13 cellular contexts compared by ENCODE assay signal in genomic region chr2:56474412-56475158, GRCh38.
DNase-seq lines count a peak whose midpoint lies in the region; ATAC-seq and TF ChIP-seq lines count a peak whose summit lies in the region.
"Had no signal": no experiment of that assay in that cellular context is flagged by ENCODE, and none has a peak within 500 bp of the region (broad histone marks: within the 10 kb centered on the region; RNA-seq: fewer than 3 reads in every experiment).

No MANE protein-coding gene starts in this region.

- peaks cover 0 to 4% (median 0%) of the 10 kb centered on the region in 11 donors for H3K9me3 ChIP-seq in heart right ventricle
- H3K9me3 ChIP-seq: BLaER1 treated with 17β-estradiol and CSF1 and Interleukin-3, amounts not matched to agents 10 nM and 100 nM; esophagus squamous epithelium; pancreas had no signal

- H3K27ac Mint-ChIP-seq in activated CD4-positive, alpha-beta T cell treated with anti-CD3 and anti-CD28 coated beads, Interleukin-2, amount 10 ng/mL, durations not matched to agents 7 days and 5 days, result no peak overlapping the region

- POLR2A ChIA-PET in AG04449 (lab: Yijun Ruan, JAX), result no interaction called here
- POLR2A ChIA-PET in activated CD4-positive, alpha-beta T cell treated with anti-CD3 and anti-CD28 coated beads, Interleukin-2, amount 10 ng/mL, durations not matched to agents 7 days and 5 days (lab: Charles Lee), result no interaction called here

- CTCF ChIA-PET in AG04449 (lab: Yijun Ruan, JAX), result interaction anchor here (0.5 to 1.1 kb wide), 3 partner anchors 12 to 703 kb away, joined by 3 read pairs; partner anchors contain the start of gene CCDC85A
- CTCF ChIA-PET in activated CD4-positive, alpha-beta T cell treated with anti-CD3 and anti-CD28 coated beads, Interleukin-2, amount 10 ng/mL, durations not matched to agents 7 days and 5 days (lab: Charles Lee), result interaction anchor here (1.1 kb wide), 1 partner anchor 24 kb away, joined by 3 read pairs; no protein-coding TSS in a partner anchor

- intact Hi-C loops in heart right ventricle (cut with DNase I), result no loop called here

- peaks cover 0 to 15% (median 0%) of the 10 kb centered on the region in 9 donors for H3K4me1 ChIP-seq in heart right ventricle
- H3K4me1 ChIP-seq: BLaER1 treated with 17β-estradiol and CSF1 and Interleukin-3, amounts not matched to agents 10 nM and 100 nM; esophagus squamous epithelium; pancreas had no signal

- TF ChIP-seq EP300 in Ishikawa (IDR thresholded peaks at IDR 0.05; ENCODE audit: borderline replicate concordance), result no peak

- H3K4me1 Mint-ChIP-seq in activated CD4-positive, alpha-beta T cell treated with anti-CD3 and anti-CD28 coated beads, Interleukin-2, amount 10 ng/mL, durations not matched to agents 7 days and 5 days, result no peaks in the 10 kb centered on the region

- WGBS in heart right ventricle, 2 donors, result 16 to 19% methylated on average over 4 of the region's 4 CpGs

- TF ChIP-seq RAD21 in Ishikawa (IDR thresholded peaks at IDR 0.05; ENCODE audit: low read depth), result no peak

- no peaks in the 10 kb centered on the region for H3K27me3 ChIP-seq in heart right ventricle
- H3K27me3 ChIP-seq: BLaER1 treated with 17β-estradiol and CSF1 and Interleukin-3, amounts not matched to agents 10 nM and 100 nM; esophagus squamous epithelium; pancreas had no signal

- H3K27me3 Mint-ChIP-seq in activated CD4-positive, alpha-beta T cell treated with anti-CD3 and anti-CD28 coated beads, Interleukin-2, amount 10 ng/mL, durations not matched to agents 7 days and 5 days, result no peaks in the 10 kb centered on the region

- H3K36me3 ChIP-seq in heart right ventricle, result no peaks in the 10 kb centered on the region
- H3K36me3 ChIP-seq: BLaER1 treated with 17β-estradiol and CSF1 and Interleukin-3, amounts not matched to agents 10 nM and 100 nM; esophagus squamous epithelium; pancreas had no signal

- no peak overlapping the region for H3K4me3 Mint-ChIP-seq in activated CD4-positive, alpha-beta T cell treated with anti-CD3 and anti-CD28 coated beads, Interleukin-2, amount 10 ng/mL, durations not matched to agents 7 days and 5 days

- H3K27ac ChIP-seq in heart right ventricle, result no peak overlapping the region
- H3K27ac ChIP-seq: BLaER1 treated with 17β-estradiol and CSF1 and Interleukin-3, amounts not matched to agents 10 nM and 100 nM; esophagus squamous epithelium; pancreas had no signal

- no peak for TF ChIP-seq CTCF in AG04449 (IDR thresholded peaks at IDR 0.05; ENCODE audit: insufficient read depth, low read length, missing control alignments)
- TF ChIP-seq CTCF in heart right ventricle (IDR thresholded peaks at IDR 0.05), result no peak

- H3K9me3 Mint-ChIP-seq in activated CD4-positive, alpha-beta T cell treated with anti-CD3 and anti-CD28 coated beads, Interleukin-2, amount 10 ng/mL, durations not matched to agents 7 days and 5 days, result no peaks in the 10 kb centered on the region

- no peaks in the 10 kb centered on the region for H3K36me3 Mint-ChIP-seq in activated CD4-positive, alpha-beta T cell treated with anti-CD3 and anti-CD28 coated beads, Interleukin-2, amount 10 ng/mL, durations not matched to agents 7 days and 5 days (ENCODE audit: low read depth)

- ATAC-seq in heart right ventricle, result peak; percentile 76 to 97 (median 88)

- peak; percentile 34 for DNase-seq in AG04449 (ENCODE audit: low read depth, low spot score)
- DNase-seq in NCI-H748 treated with DMSO at 0.1 percent for 48 hours (lab: John Stamatoyannopoulos, UW), result peak; percentile 47
- peak in 1 of 2 donors; percentile 34 for DNase-seq in heart right ventricle
- no peak for DNase-seq in activated CD4-positive, alpha-beta T cell treated with anti-CD3 and anti-CD28 coated beads, Interleukin-2, amount 10 ng/mL, durations not matched to agents 7 days and 5 days
- DNase-seq in SIG-M5 (lab: John Stamatoyannopoulos, UW), result no peak
- DNase-seq in mesenteric fat pad (ENCODE audit: low spot score), result no peak
- no peak for DNase-seq in 8988T
- DNase-seq: activated naive CD4-positive, alpha-beta T cell; esophagus squamous epithelium; Kasumi-1; pancreas had no signal

- H3K4me3 ChIP-seq in AG04449 (ENCODE audit: low read depth, low read length), result no peak overlapping the region
- no peak overlapping the region for H3K4me3 ChIP-seq in heart right ventricle
- H3K4me3 ChIP-seq: BLaER1 treated with 17β-estradiol and CSF1 and Interleukin-3, amounts not matched to agents 10 nM and 100 nM; esophagus squamous epithelium; pancreas had no signal

TF ChIP-seq in Ishikawa, 13 proteins besides CTCF, POLR2A, EP300 and RAD21:
- TF ChIP-seq CEBPB (IDR thresholded peaks at IDR 0.05) (peak; percentile 53; the same call in 1 of the 2 replicates), NFIC (IDR thresholded peaks at IDR 0.05) (peak; percentile 37; the same call in 1 of the 2 replicates), EGR1 (IDR thresholded peaks at IDR 0.05) (no peak)

Comparison
In these comparisons a context has a peak if more than half of its experiments do, and no peak if none do; other contexts are left out.
1. DNase-seq: peak in AG04449 (single experiment) and NCI-H748 treated with DMSO at 0.1 percent for 48 hours (single experiment); none in activated CD4-positive, alpha-beta T cell treated with anti-CD3 and anti-CD28 coated beads, Interleukin-2, amount 10 ng/mL, durations not matched to agents 7 days and 5 days (single experiment), SIG-M5 (single experiment), mesenteric fat pad (single experiment) and 8988T (single experiment).